Comparison of ENCODE assay signal across 11 cellular contexts in the genomic region with DNA sequence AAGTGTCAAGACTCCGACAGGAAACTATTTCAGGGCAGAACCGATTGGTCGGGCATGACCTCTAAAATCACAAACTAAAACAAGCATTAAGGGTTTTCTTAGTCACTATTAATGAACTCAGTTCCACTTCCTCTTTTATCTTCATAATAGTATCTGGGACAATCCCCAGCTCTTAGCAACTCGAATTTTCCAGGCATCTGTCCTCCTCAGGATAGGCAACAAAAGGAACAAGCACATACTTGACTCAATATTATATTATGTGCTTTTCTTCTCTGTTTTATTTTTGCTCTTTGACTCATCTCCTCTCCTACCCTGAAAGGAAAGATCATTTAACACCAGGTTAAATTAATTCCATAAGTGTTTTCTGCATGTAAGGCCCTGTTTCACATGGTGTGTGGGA.
DNase-seq lines count a peak whose midpoint lies in the region; ATAC-seq and TF ChIP-seq lines count a peak whose summit lies in the region.
"Had no signal": no experiment of that assay in that cellular context is flagged by ENCODE, and none has a peak within 500 bp of the region (broad histone marks: within the 10 kb centered on the region; RNA-seq: fewer than 3 reads in every experiment).

No MANE protein-coding gene starts in this region.

- no peaks in the 10 kb centered on the region for H3K79me2 ChIP-seq in hepatocyte

- H3K27me3 ChIP-seq in left lung = no peaks in the 10 kb centered on the region
- H3K27me3 ChIP-seq in hepatocyte = no peaks in the 10 kb centered on the region

- H3K9me3 ChIP-seq in left lung = no peaks in the 10 kb centered on the region
- H3K9me3 ChIP-seq in hepatocyte (ENCODE audit: low read depth) = no peaks in the 10 kb centered on the region

- no peaks in the 10 kb centered on the region for H4K20me1 ChIP-seq in hepatocyte (ENCODE audit: insufficient read depth, poor library complexity, severe bottlenecking)

- no peak overlapping the region for H2AFZ ChIP-seq in hepatocyte

- peak; percentile 2 for DNase-seq in NAMALWA (ENCODE audit: low spot score)
- DNase-seq in left lung = no peak
- DNase-seq in DMS 273 (lab: John Stamatoyannopoulos, UW; ENCODE audit: unreplicated experiment) = no peak
- no peak for DNase-seq in activated gamma-delta T cell (lab: John Stamatoyannopoulos, UW)
- DNase-seq in hippocampal formation (lab: John Stamatoyannopoulos, UW) = no peak
- DNase-seq in hepatocyte (ENCODE audit: low spot score) = no peak
- DNase-seq: NCI-H774; stimulated activated CD8-positive, alpha-beta memory T cell treated with anti-CD3 and anti-CD28 coated beads, Interleukin-4, amount 100 ng/mL, for 48 hours had no signal

- H3K4me1 ChIP-seq in left lung (no peaks in the 10 kb centered on the region), hepatocyte (ENCODE audit: insufficient read depth) (no peaks in the 10 kb centered on the region)

- intact Hi-C loops in left lung (cut with DNase I) = no loop called here

- H3K27ac ChIP-seq in left lung (no peak overlapping the region), hepatocyte (no peak overlapping the region)

- WGBS in hepatocyte (ENCODE audit: low lambda C conversion rate, missing lambda C conversion rate) = 58% methylated on average over 4 of the region's 4 CpGs

- peak; percentile 89 for ATAC-seq in GM18867 (IDR thresholded peaks at IDR 0.05; ENCODE audit: unreplicated experiment)
- ATAC-seq in HG02571 (IDR thresholded peaks at IDR 0.05; ENCODE audit: unreplicated experiment) = peak; percentile 65
- ATAC-seq in left lung = peak; percentile 34
- ATAC-seq: WTC11 had no signal

- H3K4me3 ChIP-seq in left lung (no peak overlapping the region), hepatocyte (no peak overlapping the region)

- no peaks in the 10 kb centered on the region for H3K9me2 ChIP-seq in hepatocyte (replicated peaks; ENCODE audit: insufficient read depth)

- TF ChIP-seq CTCF in left lung (IDR thresholded peaks at IDR 0.05) (no peak), hepatocyte (IDR thresholded peaks at IDR 0.05; ENCODE audit: poor library complexity) (no peak)

- H3K36me3 ChIP-seq in left lung (no peaks in the 10 kb centered on the region), hepatocyte (replicated peaks; ENCODE audit: insufficient read depth, low read depth) (no peaks in the 10 kb centered on the region)

- H3K4me2 ChIP-seq in hepatocyte = no peak overlapping the region

Comparison
In these comparisons a context has a peak if more than half of its experiments do, and no peak if none do; other contexts are left out.
1. ATAC-seq: peak in every context shown above with its lines; median percentile 89 in GM18867; 65 in HG02571; 34 in left lung.